ENCODE assay signal across 1 cellular context in genomic region chr7:70229242-70229641, GRCh38.
TF ChIP-seq lines count a peak whose summit lies in the region.

No MANE protein-coding gene starts in this region.

TF ChIP-seq in SK-N-SH treated with all-trans-retinoic acid at 6 μM for 48 hours, 23 proteins besides CTCF, POLR2A, EP300 and RAD21 (continued from another document):
- TF ChIP-seq CSRNP3 (CRISPR knock-in tag; IDR thresholded peaks at IDR 0.05) (no peak), ZFP30 (CRISPR knock-in tag; IDR thresholded peaks at IDR 0.05) (peak; percentile 63; the same call in 1 of the 2 replicates)
